In the genomic region with DNA sequence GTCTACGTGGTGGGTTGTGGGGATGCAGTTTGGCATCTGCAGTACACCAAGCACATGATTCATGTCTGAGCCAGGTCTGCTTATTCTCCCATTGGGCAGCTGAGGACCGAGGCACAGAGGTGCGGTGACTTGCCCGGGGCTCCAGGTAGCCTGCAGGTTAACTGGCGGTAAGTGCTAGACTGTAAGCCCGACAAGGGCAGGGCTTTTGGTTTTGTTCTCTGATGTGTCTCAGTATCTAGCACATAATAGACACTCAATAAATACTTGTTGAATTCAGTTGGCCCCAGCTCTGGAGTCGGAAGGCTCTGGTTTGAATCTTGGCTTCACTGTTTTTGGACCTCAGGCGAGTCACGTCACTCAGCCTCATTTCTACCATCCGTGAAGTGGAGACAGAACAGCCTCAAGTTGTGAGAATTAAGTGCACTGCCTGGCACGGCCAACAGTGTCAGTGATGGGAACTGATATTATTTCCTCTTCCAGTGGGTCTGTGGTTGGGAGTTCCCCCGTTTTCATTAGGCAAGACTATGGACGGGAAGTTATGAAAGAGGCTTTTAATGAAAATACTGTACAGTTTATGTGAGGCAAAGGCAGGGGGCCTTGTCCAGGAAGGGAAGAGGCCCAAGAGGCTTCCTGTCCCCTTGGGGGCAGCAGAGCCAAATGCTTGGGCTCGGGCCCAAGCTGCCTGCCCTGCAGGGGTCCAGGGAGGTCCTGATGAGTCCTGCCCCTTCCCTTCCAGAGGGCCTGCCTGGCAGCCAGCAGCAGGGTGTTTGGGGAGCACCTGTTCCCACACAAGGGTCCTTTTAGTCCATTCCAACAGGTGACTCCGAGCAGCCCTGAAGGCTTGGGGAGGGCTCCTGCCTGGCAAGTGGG, we compare ENCODE assay signal across 10 cellular contexts. TPM values are rescaled to one million over a fixed set of nuclear protein-coding genes. Genes with fewer than 3 reads are reported as not detected.
A peak's percentile ranks its signal among the peaks of the same experiment; 100 is the strongest.
DNase-seq lines count a peak whose midpoint lies in the region; ATAC-seq and TF ChIP-seq lines count a peak whose summit lies in the region.
"Had no signal": no experiment of that assay in that cellular context is flagged by ENCODE, and none has a peak within 500 bp of the region (broad histone marks: within the 10 kb centered on the region; RNA-seq: fewer than 3 reads in every experiment).

No MANE protein-coding gene starts in this region.

- ATAC-seq in GM18505 (IDR thresholded peaks at IDR 0.05; ENCODE audit: unreplicated experiment) (no peak), HG03097 (IDR thresholded peaks at IDR 0.05; ENCODE audit: low FRiP score, unreplicated experiment) (no peak), GM21390 (IDR thresholded peaks at IDR 0.05; ENCODE audit: unreplicated experiment) (no peak), GM21381 (IDR thresholded peaks at IDR 0.05; ENCODE audit: unreplicated experiment) (no peak)
- ATAC-seq: left colon had no signal

- peaks cover 19% of the 10 kb centered on the region for H3K27me3 Mint-ChIP-seq in glutamatergic neuron (ENCODE audit: unreplicated experiment)

- CTCF ChIA-PET in A673 (lab: Charles Lee) = interaction anchor here (0.6 kb wide), 1 partner anchor 176 kb away, joined by 5 read pairs; no protein-coding TSS in a partner anchor

- POLR2A ChIA-PET in A673 (lab: Charles Lee; ENCODE audit: low non-redundant PET) = no interaction called here

- H3K4me1 ChIP-seq in A673 (ENCODE audit: insufficient read depth, low read length, poor library complexity, severe bottlenecking) = peaks cover 15% of the 10 kb centered on the region

- no peak for TF ChIP-seq CTCF in A673 (conservative IDR thresholded peaks at IDR 0.05; ENCODE audit: low read depth, low read length)
- no peak for TF ChIP-seq CTCF in glutamatergic neuron (IDR thresholded peaks at IDR 0.05; ENCODE audit: partially characterized antibody, unreplicated experiment)

- H3K4me1 Mint-ChIP-seq in glutamatergic neuron (ENCODE audit: low read depth, unreplicated experiment) = peaks cover 24% of the 10 kb centered on the region

- no peaks in the 10 kb centered on the region for H3K36me3 Mint-ChIP-seq in glutamatergic neuron (ENCODE audit: unreplicated experiment)

- H3K27me3 ChIP-seq in A673 (replicated peaks; ENCODE audit: insufficient read depth, low read depth, low read length, poor library complexity) = no peaks in the 10 kb centered on the region

- H3K27ac Mint-ChIP-seq in glutamatergic neuron (ENCODE audit: unreplicated experiment) = peak overlapping the region; percentile 12

- BruUV-seq in A673 (replicated peaks; lab: Mats Ljungman, UMichigan) = no TSS peak

- intact Hi-C loops in A673 (cut with micrococcal nuclease; ENCODE audit: unreplicated experiment) = no loop called here

- H3K4me3 ChIP-seq in A673 (ENCODE audit: low read depth, low read length, poor library complexity, severe bottlenecking) = no peak overlapping the region

- H3K36me3 ChIP-seq in A673 (ENCODE audit: insufficient read depth, low read length, poor library complexity, severe bottlenecking) = peaks cover 28% of the 10 kb centered on the region

- H3K27ac ChIP-seq in A673 (ENCODE audit: low read depth, low read length, poor library complexity, severe bottlenecking) = peak overlapping the region; percentile 14
- H3K27ac ChIP-seq: KMS-11 had no signal

- no peaks in the 10 kb centered on the region for H3K9me3 ChIP-seq in A673 (ENCODE audit: low read depth, low read length, poor library complexity, severe bottlenecking)

- peaks cover 3% of the 10 kb centered on the region for H3K9me3 Mint-ChIP-seq in glutamatergic neuron (ENCODE audit: unreplicated experiment)

- H3K4me3 Mint-ChIP-seq in glutamatergic neuron (ENCODE audit: unreplicated experiment) = no peak overlapping the region

- TF ChIP-seq POLR2A in GM18505 (IDR thresholded peaks at IDR 0.05; ENCODE audit: borderline replicate concordance, extremely low read depth, insufficient read depth, insufficient read length) = peak; percentile 33

- DNase-seq in A673 (ENCODE audit: low spot score) (no peak), UCSD-AML1 (lab: John Stamatoyannopoulos, UW; ENCODE audit: unreplicated experiment) (peak; percentile 77), glutamatergic neuron (no peak)
- no peak for DNase-seq in activated effector memory CD4-positive, alpha-beta T cell treated with Interleukin-2 at 50 U/mL for 16 hours

RNA-seq across cellular contexts. Expression of a gene that starts 3.3 kb away (rescaled TPM):
- total RNA-seq in A673 (2021) (169 and 194 TPM in 2 replicates), glutamatergic neuron (ENCODE audit: unreplicated experiment) (88.2 TPM)

RNA-seq across cellular contexts. Expression of a gene that starts 3.4 kb away (rescaled TPM):
- 16.0 and 19.2 TPM in 2 replicates for total RNA-seq in A673 (2021)
- total RNA-seq in glutamatergic neuron (ENCODE audit: unreplicated experiment) = 13.5 TPM

RNA-seq across cellular contexts. Expression of a gene that starts 4.8 kb away (rescaled TPM):
- total RNA-seq in A673 (2021) (15.1 and 19.4 TPM in 2 replicates), glutamatergic neuron (ENCODE audit: unreplicated experiment) (17.3 TPM)

RNA-seq across cellular contexts. Expression of a gene that starts 44.6 kb away (rescaled TPM):
- total RNA-seq in A673 (2021) = 97.7 and 98.4 TPM in 2 replicates
- total RNA-seq in glutamatergic neuron (ENCODE audit: unreplicated experiment) = 75.6 TPM

RNA-seq across cellular contexts. Expression of a gene that starts 50.8 kb away (rescaled TPM):
- total RNA-seq in A673 (2021) = 3.1 and 6.5 TPM in 2 replicates
- total RNA-seq in glutamatergic neuron (ENCODE audit: unreplicated experiment) = 15.9 TPM
